ENCODE assay signal across 1 cellular context in the genomic region with DNA sequence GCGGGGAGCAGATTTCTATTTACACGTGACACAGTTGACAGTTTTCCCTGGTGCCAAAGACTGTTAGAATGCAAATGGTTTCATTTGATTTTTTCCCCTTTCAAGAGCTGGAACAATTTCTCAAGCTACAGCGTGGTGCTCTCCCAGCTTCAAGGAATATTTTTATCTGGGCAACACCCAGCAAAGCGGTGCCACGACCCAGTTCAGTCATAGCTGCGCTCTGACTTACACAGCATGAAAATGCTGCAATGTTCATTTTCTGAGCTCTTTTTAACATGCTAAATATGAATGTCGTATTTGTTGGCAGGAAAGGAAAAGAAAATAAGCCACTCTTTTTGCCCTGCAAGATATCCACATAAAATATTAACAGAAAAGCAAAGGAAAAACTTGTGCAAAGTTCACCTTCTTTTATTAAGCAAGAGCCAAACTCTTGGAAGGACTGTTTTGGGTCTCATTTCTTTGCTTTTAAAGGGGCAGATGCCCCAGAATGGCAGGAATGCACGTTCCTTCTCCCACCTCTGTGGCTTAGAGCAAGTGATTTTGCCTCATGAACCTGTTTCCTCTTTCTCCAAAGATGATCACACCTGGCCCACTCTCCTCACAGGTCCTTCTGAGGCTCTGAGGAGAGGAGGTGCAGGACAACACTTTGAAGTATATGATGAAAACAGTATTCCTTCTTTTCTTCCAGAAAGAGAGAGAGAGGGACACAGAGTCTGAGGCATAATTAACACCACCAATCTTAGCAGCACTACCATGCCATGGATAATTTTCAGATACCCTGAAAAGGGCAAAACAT.
TF ChIP-seq lines count a peak whose summit lies in the region.

No MANE protein-coding gene starts in this region.

TF ChIP-seq in A549, 52 proteins besides CTCF, POLR2A, EP300 and RAD21 (continued from another document):
- TF ChIP-seq, protein P1, sequence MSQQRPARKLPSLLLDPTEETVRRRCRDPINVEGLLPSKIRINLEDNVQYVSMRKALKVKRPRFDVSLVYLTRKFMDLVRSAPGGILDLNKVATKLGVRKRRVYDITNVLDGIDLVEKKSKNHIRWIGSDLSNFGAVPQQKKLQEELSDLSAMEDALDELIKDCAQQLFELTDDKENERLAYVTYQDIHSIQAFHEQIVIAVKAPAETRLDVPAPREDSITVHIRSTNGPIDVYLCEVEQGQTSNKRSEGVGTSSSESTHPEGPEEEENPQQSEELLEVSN (IDR thresholded peaks at IDR 0.05; ENCODE audit: borderline replicate concordance, low read depth), result no peak
- TF ChIP-seq, protein P2, sequence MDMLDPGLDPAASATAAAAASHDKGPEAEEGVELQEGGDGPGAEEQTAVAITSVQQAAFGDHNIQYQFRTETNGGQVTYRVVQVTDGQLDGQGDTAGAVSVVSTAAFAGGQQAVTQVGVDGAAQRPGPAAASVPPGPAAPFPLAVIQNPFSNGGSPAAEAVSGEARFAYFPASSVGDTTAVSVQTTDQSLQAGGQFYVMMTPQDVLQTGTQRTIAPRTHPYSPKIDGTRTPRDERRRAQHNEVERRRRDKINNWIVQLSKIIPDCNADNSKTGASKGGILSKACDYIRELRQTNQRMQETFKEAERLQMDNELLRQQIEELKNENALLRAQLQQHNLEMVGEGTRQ (IDR thresholded peaks at IDR 0.05), result no peak
- TF ChIP-seq ZNF302 (CRISPR knock-in tag; IDR thresholded peaks at IDR 0.05) (no peak), CHD4 (IDR thresholded peaks at IDR 0.05; ENCODE audit: borderline replicate concordance) (no peak)
